12 cellular contexts compared by ENCODE assay signal in genomic region chr5:143101134-143101533, GRCh38.
DNase-seq lines count a peak whose midpoint lies in the region; ATAC-seq, FAIRE-seq and TF ChIP-seq lines count a peak whose summit lies in the region.
"Had no signal": no experiment of that assay in that cellular context is flagged by ENCODE, and none has a peak within 500 bp of the region (broad histone marks: within the 10 kb centered on the region; RNA-seq: fewer than 3 reads in every experiment).

No MANE protein-coding gene starts in this region.

- H3K27me3 ChIP-seq in PC-3 (ENCODE audit: low read length), result no peaks in the 10 kb centered on the region
- H3K27me3 ChIP-seq: cardiac muscle cell had no signal

- no peak overlapping the region for H3K27ac ChIP-seq in PC-3 (ENCODE audit: low read length)
- H3K27ac ChIP-seq: cardiac muscle cell had no signal

- no peaks in the 10 kb centered on the region for H3F3A ChIP-seq in PC-3 (ENCODE audit: low read length, unreplicated experiment)

- DNase-seq in GM12892 (ENCODE audit: insufficient read length), result peak; percentile 21
- DNase-seq in activated T-helper 1 cell treated with anti-CD3 and anti-CD28 coated beads, Interleukin-12 subunit alpha, Interleukin-12 subunit beta, Interleukin-2, Interleukin-4 antibody, amounts not matched to agents 30 ng/mL and 10 ng/mL and 1 ng/mL, durations not matched to agents 14 hours and 24 hours and 36 hours (ENCODE audit: low spot score), result peak; percentile 13
- DNase-seq in cardiac septum (ENCODE audit: low spot score), result no peak
- no peak for DNase-seq in activated effector memory CD4-positive, alpha-beta T cell treated with Interleukin-2 at 50 U/mL for 16 hours
- no peak for DNase-seq in PC-3
- no peak for DNase-seq in erythroblast (lab: John Stamatoyannopoulos, UW)
- DNase-seq: hippocampal formation, NCI-H446 had no signal

- no peaks in the 10 kb centered on the region for H3K4me1 ChIP-seq in PC-3 (ENCODE audit: insufficient read depth, low read length)

- BruUV-seq in PC-3 (replicated peaks; lab: Mats Ljungman, UMichigan), result no TSS peak

- no peak overlapping the region for H2AFZ ChIP-seq in PC-3 (ENCODE audit: low read length)

- ATAC-seq in GM19372 (IDR thresholded peaks at IDR 0.05; ENCODE audit: low read depth, unreplicated experiment) (peak; percentile 89), HG02981 (IDR thresholded peaks at IDR 0.05; ENCODE audit: unreplicated experiment) (peak; percentile 94), PC-3 (no peak)

- H3K36me3 Mint-ChIP-seq in activated T-helper 1 cell treated with anti-CD3 and anti-CD28 coated beads, Interleukin-12 subunit alpha, Interleukin-12 subunit beta, Interleukin-2, Interleukin-4 antibody, amounts not matched to agents 30 ng/mL and 10 ng/mL and 1 ng/mL, durations not matched to agents 14 hours and 24 hours and 36 hours (ENCODE audit: low read depth), result peaks cover 6% of the 10 kb centered on the region

- H4K20me1 ChIP-seq in PC-3 (ENCODE audit: low read length), result no peaks in the 10 kb centered on the region

- POLR2A ChIA-PET in PC-3 (lab: Charles Lee; ENCODE audit: unreplicated experiment), result no interaction called here

- H3K4me3 ChIP-seq in PC-3 (ENCODE audit: low read length), result no peak overlapping the region
- H3K4me3 ChIP-seq: cardiac muscle cell had no signal

- CTCF ChIA-PET in PC-3 (lab: Charles Lee), result no interaction called here

- peak overlapping the region; percentile 92 for H3K27ac Mint-ChIP-seq in activated T-helper 1 cell treated with anti-CD3 and anti-CD28 coated beads, Interleukin-12 subunit alpha, Interleukin-12 subunit beta, Interleukin-2, Interleukin-4 antibody, amounts not matched to agents 30 ng/mL and 10 ng/mL and 1 ng/mL, durations not matched to agents 14 hours and 24 hours and 36 hours

- no peaks in the 10 kb centered on the region for H3K36me3 ChIP-seq in PC-3 (ENCODE audit: low read depth, low read length)
- H3K36me3 ChIP-seq: cardiac muscle cell had no signal

- no peaks in the 10 kb centered on the region for H3K27me3 Mint-ChIP-seq in activated T-helper 1 cell treated with anti-CD3 and anti-CD28 coated beads, Interleukin-12 subunit alpha, Interleukin-12 subunit beta, Interleukin-2, Interleukin-4 antibody, amounts not matched to agents 30 ng/mL and 10 ng/mL and 1 ng/mL, durations not matched to agents 14 hours and 24 hours and 36 hours (ENCODE audit: insufficient read depth)

- no peaks in the 10 kb centered on the region for H3K9me2 ChIP-seq in PC-3 (replicated peaks; ENCODE audit: low read length)

- FAIRE-seq in GM12892 (lab: Jason Lieb, UNC), result peak; percentile 88
- FAIRE-seq: TTC549 had no signal

- H3K9ac ChIP-seq in PC-3 (ENCODE audit: low read length), result no peak overlapping the region

- no peaks in the 10 kb centered on the region for H3K79me2 ChIP-seq in PC-3 (ENCODE audit: low read length)

- TF ChIP-seq POLR2A in GM12892 (IDR thresholded peaks at IDR 0.05; ENCODE audit: low read depth, low read length) (no peak), erythroblast (IDR thresholded peaks at IDR 0.05; ENCODE audit: low read length) (no peak)

- H3K9me3 ChIP-seq in PC-3 (ENCODE audit: low read length), result no peaks in the 10 kb centered on the region

- H3K4me3 Mint-ChIP-seq in activated T-helper 1 cell treated with anti-CD3 and anti-CD28 coated beads, Interleukin-12 subunit alpha, Interleukin-12 subunit beta, Interleukin-2, Interleukin-4 antibody, amounts not matched to agents 30 ng/mL and 10 ng/mL and 1 ng/mL, durations not matched to agents 14 hours and 24 hours and 36 hours, result peak overlapping the region; percentile 48

- intact Hi-C loops in activated T-helper 1 cell treated with anti-CD3 and anti-CD28 coated beads, Interleukin-12 subunit alpha, Interleukin-12 subunit beta, Interleukin-2, Interleukin-4 antibody, amounts not matched to agents 30 ng/mL and 10 ng/mL and 1 ng/mL, durations not matched to agents 14 hours and 24 hours and 36 hours (cut with micrococcal nuclease), result loop anchor here (1.0 to 10.0 kb wide), 14 partner anchors 18 to 1084 kb away; partner anchors contain the start of gene NR3C1
- intact Hi-C loops in cardiac septum (cut with DNase I) (no loop called here), PC-3 (cut with micrococcal nuclease) (loop anchor here (10.0 kb wide), 1 partner anchor 294 kb away; no protein-coding TSS in a partner anchor)

- no peak overlapping the region for H3K4me2 ChIP-seq in PC-3 (ENCODE audit: low read length)

- H3K9me3 Mint-ChIP-seq in activated T-helper 1 cell treated with anti-CD3 and anti-CD28 coated beads, Interleukin-12 subunit alpha, Interleukin-12 subunit beta, Interleukin-2, Interleukin-4 antibody, amounts not matched to agents 30 ng/mL and 10 ng/mL and 1 ng/mL, durations not matched to agents 14 hours and 24 hours and 36 hours, result no peaks in the 10 kb centered on the region

- H3K4me1 Mint-ChIP-seq in activated T-helper 1 cell treated with anti-CD3 and anti-CD28 coated beads, Interleukin-12 subunit alpha, Interleukin-12 subunit beta, Interleukin-2, Interleukin-4 antibody, amounts not matched to agents 30 ng/mL and 10 ng/mL and 1 ng/mL, durations not matched to agents 14 hours and 24 hours and 36 hours (ENCODE audit: low read depth), result peaks cover 53% of the 10 kb centered on the region

- no peak for TF ChIP-seq CTCF in PC-3 (conservative IDR thresholded peaks at IDR 0.05; ENCODE audit: low read depth, low read length)

Comparison
In these comparisons a context has a peak if more than half of its experiments do, and no peak if none do; other contexts are left out.
1. DNase-seq: peak in GM12892 (single experiment) and activated T-helper 1 cell treated with anti-CD3 and anti-CD28 coated beads, Interleukin-12 subunit alpha, Interleukin-12 subunit beta, Interleukin-2, Interleukin-4 antibody, amounts not matched to agents 30 ng/mL and 10 ng/mL and 1 ng/mL, durations not matched to agents 14 hours and 24 hours and 36 hours (single experiment); none in cardiac septum (single experiment), activated effector memory CD4-positive, alpha-beta T cell treated with Interleukin-2 at 50 U/mL for 16 hours (single experiment), PC-3 (single experiment) and erythroblast (0 of 2).